ENCODE assay signal across 9 cellular contexts in the genomic region with DNA sequence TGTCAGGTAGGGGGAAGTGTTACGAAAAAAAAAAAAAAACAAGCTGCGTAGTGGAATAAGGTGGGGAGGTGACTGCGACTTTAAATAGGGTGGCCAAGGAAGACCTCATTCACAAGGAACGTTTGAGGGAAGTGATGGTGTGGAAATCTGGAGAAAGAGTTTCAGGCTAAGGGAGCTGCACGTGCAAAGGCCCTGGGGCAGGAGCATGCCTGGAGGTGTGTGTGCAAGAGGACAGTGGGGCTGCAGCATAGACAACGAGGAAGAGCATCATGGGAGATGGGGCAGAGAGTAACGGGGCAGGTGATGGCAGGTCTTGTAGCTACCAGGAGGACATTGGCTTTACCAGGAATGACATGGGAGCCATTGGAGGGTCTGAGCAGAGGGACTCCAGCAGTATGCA. TPM values are rescaled to one million over a fixed set of nuclear protein-coding genes. Genes with fewer than 3 reads are reported as not detected.
"Had no signal": no experiment of that assay in that cellular context is flagged by ENCODE, and none has a peak within 500 bp of the region (broad histone marks: within the 10 kb centered on the region; RNA-seq: fewer than 3 reads in every experiment).

No MANE protein-coding gene starts in this region.

- ATAC-seq: GM12878 had no signal

- H3K4me3 ChIP-seq: GM12878 had no signal

- DNase-seq: GDM1, GF-D8 had no signal

- FAIRE-seq: G401.6, GM12878, GM12891, GM12892, GM18507, GM19239 had no signal

RNA-seq across cellular contexts. Expression of a gene that starts 12.0 kb away (rescaled TPM):
- total RNA-seq: G401, GM12878 had no signal
- polyA plus RNA-seq: GM12878 had no signal
